Comparison of ENCODE assay signal across 10 cellular contexts in genomic region chr3:23653647-23654525, GRCh38.
DNase-seq lines count a peak whose midpoint lies in the region; ATAC-seq and TF ChIP-seq lines count a peak whose summit lies in the region.
"Had no signal": no experiment of that assay in that cellular context is flagged by ENCODE, and none has a peak within 500 bp of the region (broad histone marks: within the 10 kb centered on the region; RNA-seq: fewer than 3 reads in every experiment).

No MANE protein-coding gene starts in this region.

- H3K36me3 ChIP-seq in OCI-LY1 (ENCODE audit: insufficient read depth, low read length) = no peaks in the 10 kb centered on the region
- H3K36me3 ChIP-seq in upper lobe of right lung = no peaks in the 10 kb centered on the region

- no peak overlapping the region for H2AFZ ChIP-seq in OCI-LY1 (ENCODE audit: low read length)

- H3F3A ChIP-seq in OCI-LY1 (ENCODE audit: insufficient read depth, low read length) = no peaks in the 10 kb centered on the region; the same call in 1 of the 2 replicates

- peak overlapping the region; percentile 25; the same call in 1 of the 2 replicates for H3K9ac ChIP-seq in OCI-LY1 (ENCODE audit: low read length)

- H3K9me2 ChIP-seq in OCI-LY1 (ENCODE audit: low read depth, low read length) = no peaks in the 10 kb centered on the region

- ATAC-seq in GM19452 (IDR thresholded peaks at IDR 0.05; ENCODE audit: unreplicated experiment) = peak; percentile 90
- ATAC-seq in HG02981 (IDR thresholded peaks at IDR 0.05; ENCODE audit: unreplicated experiment) = peak; percentile 92
- no peak for ATAC-seq in upper lobe of right lung
- ATAC-seq: CD8-positive, alpha-beta T cell had no signal

- no peak overlapping the region for H3K4me3 ChIP-seq in OCI-LY1 (ENCODE audit: low read depth, low read length, poor library complexity, severe bottlenecking)
- H3K4me3 ChIP-seq in upper lobe of right lung = no peak overlapping the region

- peak overlapping the region; percentile 28 for H3K4me2 ChIP-seq in OCI-LY1 (ENCODE audit: low read length)

- H3K79me2 ChIP-seq in OCI-LY1 (ENCODE audit: insufficient read depth, low read length) = no peaks in the 10 kb centered on the region

- H3K4me1 ChIP-seq in OCI-LY1 (ENCODE audit: insufficient read depth, low read length, severe bottlenecking) = peaks cover 52% of the 10 kb centered on the region
- H3K4me1 ChIP-seq in upper lobe of right lung = no peaks in the 10 kb centered on the region

- no peaks in the 10 kb centered on the region for H4K20me1 ChIP-seq in OCI-LY1 (ENCODE audit: insufficient read depth, low read length)

- H3K27me3 ChIP-seq in OCI-LY1 (ENCODE audit: insufficient read depth, low read length) (no peaks in the 10 kb centered on the region), upper lobe of right lung (no peaks in the 10 kb centered on the region)

- in situ Hi-C loops in GM13976 (cut with MboI; ENCODE audit: low sequenced_read_pairs, unreplicated experiment) = no loop called here

- H3K9me3 ChIP-seq in OCI-LY1 (ENCODE audit: low read length) (peaks cover 6% of the 10 kb centered on the region), upper lobe of right lung (no peaks in the 10 kb centered on the region)

- intact Hi-C loops in upper lobe of right lung (cut with DNase I) = no loop called here

- no peak for TF ChIP-seq CTCF in GM13976 (IDR thresholded peaks at IDR 0.05; ENCODE audit: borderline replicate concordance, control extremely low read depth, extremely low read depth, insufficient read depth, missing control alignments)
- TF ChIP-seq CTCF in OCI-LY1 (IDR thresholded peaks at IDR 0.05; ENCODE audit: low read length) = no peak
- no peak for TF ChIP-seq CTCF in upper lobe of right lung (IDR thresholded peaks at IDR 0.05)

- DNase-seq in GM13976 (ENCODE audit: low spot score) = peak; percentile 61
- no peak for DNase-seq in NCI-H187 treated with DMSO at 0.1 percent for 48 hours (lab: John Stamatoyannopoulos, UW)
- no peak for DNase-seq in upper lobe of right lung
- no peak for DNase-seq in stimulated activated CD4-positive, alpha-beta T cell treated with anti-CD3 and anti-CD28 coated beads, Interleukin-2, amount 100 ng/mL, for 24 hours
- DNase-seq in NCI-H2029 (lab: John Stamatoyannopoulos, UW) = no peak
- DNase-seq: CD8-positive, alpha-beta T cell; NCI-H69 had no signal

- peak overlapping the region; percentile 95 for H3K27ac ChIP-seq in OCI-LY1 (ENCODE audit: low read depth, low read length, poor library complexity, severe bottlenecking)
- no peak overlapping the region for H3K27ac ChIP-seq in upper lobe of right lung
